23 cellular contexts compared by ENCODE assay signal in the genomic region with DNA sequence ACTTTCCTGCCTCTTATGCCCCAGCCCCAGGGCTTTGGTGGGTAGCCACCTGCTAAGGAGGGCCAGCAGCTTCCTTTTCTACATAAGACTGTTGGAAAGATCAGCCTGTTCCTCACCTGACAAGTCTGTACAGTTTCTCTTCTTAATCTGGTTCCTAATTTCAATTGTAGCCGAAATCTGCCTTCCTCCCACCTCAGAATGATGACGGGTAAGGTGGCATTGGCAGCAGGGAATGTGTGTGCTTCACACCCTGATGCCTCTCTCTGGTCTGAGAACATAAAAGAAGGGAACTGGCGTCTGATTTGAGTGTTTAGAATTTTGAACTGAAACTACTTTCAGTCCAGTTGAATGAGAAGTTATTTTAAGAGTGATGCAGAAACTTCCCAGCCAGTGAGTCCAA.
"Had no signal": no experiment of that assay in that cellular context is flagged by ENCODE, and none has a peak within 500 bp of the region (broad histone marks: within the 10 kb centered on the region; RNA-seq: fewer than 3 reads in every experiment).

No MANE protein-coding gene starts in this region.

- H3K9me3 ChIP-seq: heart right ventricle, lower lobe of right lung, uterus had no signal

- H3K27ac ChIP-seq: heart right ventricle, lower lobe of right lung, uterus, VCaP had no signal

- H3K36me3 ChIP-seq: uterus had no signal

- H3K27ac Mint-ChIP-seq: activated naive CD8-positive, alpha-beta T cell treated with anti-CD3 and anti-CD28 coated beads, Interleukin-2, amount 10 ng/mL, durations not matched to agents 7 days and 5 days; dendritic cell treated with granulocyte-macrophage colony-stimulating factor and Interleukin-4, amounts not matched to agents 40 ng/mL and 50 ng/mL, for 4 days; T-helper 2 cell treated with Interferon-gamma antibody and Interleukin-4, amounts not matched to agents 5 μg/mL and 100 μg/mL, for 36 hours had no signal

- H3K4me3 Mint-ChIP-seq: activated naive CD8-positive, alpha-beta T cell treated with anti-CD3 and anti-CD28 coated beads, Interleukin-2, amount 10 ng/mL, durations not matched to agents 7 days and 5 days; dendritic cell treated with granulocyte-macrophage colony-stimulating factor and Interleukin-4, amounts not matched to agents 40 ng/mL and 50 ng/mL, for 4 days; naive thymus-derived CD8-positive, alpha-beta T cell; T-cell; T-helper 2 cell treated with Interferon-gamma antibody and Interleukin-4, amounts not matched to agents 5 μg/mL and 100 μg/mL, for 36 hours had no signal

- H3K27me3 Mint-ChIP-seq: activated naive CD8-positive, alpha-beta T cell treated with anti-CD3 and anti-CD28 coated beads, Interleukin-2, amount 10 ng/mL, durations not matched to agents 7 days and 5 days; dendritic cell treated with granulocyte-macrophage colony-stimulating factor and Interleukin-4, amounts not matched to agents 40 ng/mL and 50 ng/mL, for 4 days; naive thymus-derived CD8-positive, alpha-beta T cell; T-cell had no signal

- H3K27me3 ChIP-seq: heart right ventricle, uterus had no signal

- DNase-seq: activated CD4-positive, alpha-beta T cell treated with anti-CD3 and anti-CD28 coated beads, Interleukin-2, amount 50 U/mL, for 1 hour; activated CD4-positive, CD25-positive, alpha-beta regulatory T cell treated with anti-CD3 and anti-CD28 coated beads, Interleukin-2, amount 50 U/mL, for 72 hours; activated gamma-delta T cell treated with Interleukin-2 at 50 U/mL for 16 hours; activated naive CD8-positive, alpha-beta T cell treated with anti-CD3 and anti-CD28 coated beads, Interleukin-2, amount 10 ng/mL, durations not matched to agents 7 days and 5 days; activated T-cell treated with anti-CD3 and anti-CD28 coated beads, Interleukin-2, amount 50 U/mL, for 1 hour; amniotic stem cell; effector CD8-positive, alpha-beta T cell; heart right ventricle; lower lobe of right lung; naive thymus-derived CD8-positive, alpha-beta T cell; retina; stimulated activated CD4-positive, alpha-beta T cell treated with anti-CD3 and anti-CD28 coated beads, Interleukin-2, amount 100 ng/mL, for 48 hours; stimulated activated CD8-positive, alpha-beta memory T cell treated with anti-CD3 and anti-CD28 coated beads, Interleukin-4, amount 100 ng/mL, for 48 hours; stimulated activated naive CD4-positive, alpha-beta T cell treated with Interleukin-2 at 50 U/mL for 16 hours; substantia nigra; T-cell; trophoblast cell; uterus had no signal

- FAIRE-seq: endothelial cell of umbilical vein had no signal

- ATAC-seq: heart right ventricle; left lobe of liver; lower lobe of right lung; naive thymus-derived CD8-positive, alpha-beta T cell; T-cell had no signal

- H3K4me1 ChIP-seq: heart right ventricle, lower lobe of right lung, uterus had no signal

- H3K9me3 Mint-ChIP-seq: activated naive CD8-positive, alpha-beta T cell treated with anti-CD3 and anti-CD28 coated beads, Interleukin-2, amount 10 ng/mL, durations not matched to agents 7 days and 5 days; dendritic cell treated with granulocyte-macrophage colony-stimulating factor and Interleukin-4, amounts not matched to agents 40 ng/mL and 50 ng/mL, for 4 days; naive thymus-derived CD8-positive, alpha-beta T cell; T-cell; T-helper 2 cell treated with Interferon-gamma antibody and Interleukin-4, amounts not matched to agents 5 μg/mL and 100 μg/mL, for 36 hours had no signal

- H3K4me1 Mint-ChIP-seq: activated naive CD8-positive, alpha-beta T cell treated with anti-CD3 and anti-CD28 coated beads, Interleukin-2, amount 10 ng/mL, durations not matched to agents 7 days and 5 days had no signal

- H3K4me3 ChIP-seq: heart right ventricle, lower lobe of right lung, uterus had no signal
